In genomic region chr2:159381574-159381973, GRCh38 we compare ENCODE assay signal across 13 cellular contexts.
DNase-seq lines count a peak whose midpoint lies in the region; ATAC-seq and TF ChIP-seq lines count a peak whose summit lies in the region.
"Had no signal": no experiment of that assay in that cellular context is flagged by ENCODE, and none has a peak within 500 bp of the region (broad histone marks: within the 10 kb centered on the region; RNA-seq: fewer than 3 reads in every experiment).

No MANE protein-coding gene starts in this region.

- peak; percentile 90 for ATAC-seq in GM19395 (IDR thresholded peaks at IDR 0.05; ENCODE audit: unreplicated experiment)
- peak; percentile 65 for ATAC-seq in HG03066 (IDR thresholded peaks at IDR 0.05; ENCODE audit: low read depth, unreplicated experiment)
- no peak for ATAC-seq in left lung
- no peak for ATAC-seq in GM19351 (IDR thresholded peaks at IDR 0.05; ENCODE audit: unreplicated experiment)

- DNase-seq in NCI-H187 treated with DMSO at 0.1 percent for 48 hours (lab: John Stamatoyannopoulos, UW) (peak; percentile 6), left lung (no peak), CD1c-positive myeloid dendritic cell (ENCODE audit: extremely low spot score) (no peak)
- DNase-seq in activated T-cell treated with anti-CD3 and anti-CD28 coated beads, Interleukin-2, amount 50 U/mL, for 24 hours = no peak
- DNase-seq: activated B cell treated with CpG ODN at 0.5 μM for 24 hours, naive B cell, NCI-H1048, NCI-H524 treated with DMSO at 0.1 percent for 48 hours, uterus had no signal

- H3K27me3 ChIP-seq in left lung = no peaks in the 10 kb centered on the region
- H3K27me3 ChIP-seq: uterus had no signal

- intact Hi-C loops in left lung (cut with DNase I) = no loop called here

- H3K36me3 ChIP-seq in left lung = peaks cover 0 to 52% of the 10 kb centered on the region in 2 donors
- H3K36me3 ChIP-seq: uterus had no signal

- no peaks in the 10 kb centered on the region for H3K4me1 Mint-ChIP-seq in activated T-cell treated with anti-CD3 and anti-CD28 coated beads, Interleukin-2, amount 50 U/mL, for 24 hours (ENCODE audit: low read depth)
- H3K4me1 Mint-ChIP-seq: activated B cell treated with CpG ODN at 0.5 μM for 24 hours had no signal

- no peaks in the 10 kb centered on the region for H3K9me3 Mint-ChIP-seq in activated T-cell treated with anti-CD3 and anti-CD28 coated beads, Interleukin-2, amount 50 U/mL, for 24 hours
- H3K9me3 Mint-ChIP-seq: activated B cell treated with CpG ODN at 0.5 μM for 24 hours, naive B cell had no signal

- no peak overlapping the region for H3K27ac ChIP-seq in left lung
- H3K27ac ChIP-seq: uterus had no signal

- H3K4me3 Mint-ChIP-seq in activated T-cell treated with anti-CD3 and anti-CD28 coated beads, Interleukin-2, amount 50 U/mL, for 24 hours = no peak overlapping the region
- H3K4me3 Mint-ChIP-seq: activated B cell treated with CpG ODN at 0.5 μM for 24 hours, naive B cell had no signal

- H3K9me3 ChIP-seq in left lung = no peaks in the 10 kb centered on the region
- H3K9me3 ChIP-seq: uterus had no signal

- H3K4me1 ChIP-seq in left lung = no peaks in the 10 kb centered on the region
- H3K4me1 ChIP-seq: uterus had no signal

- no peaks in the 10 kb centered on the region for H3K27me3 Mint-ChIP-seq in activated T-cell treated with anti-CD3 and anti-CD28 coated beads, Interleukin-2, amount 50 U/mL, for 24 hours
- H3K27me3 Mint-ChIP-seq: activated B cell treated with CpG ODN at 0.5 μM for 24 hours, naive B cell had no signal

- H3K4me3 ChIP-seq in left lung = no peak overlapping the region
- H3K4me3 ChIP-seq: smooth muscle cell, uterus had no signal

- no peak for TF ChIP-seq CTCF in left lung (IDR thresholded peaks at IDR 0.05)

- no peak overlapping the region for H3K27ac Mint-ChIP-seq in activated T-cell treated with anti-CD3 and anti-CD28 coated beads, Interleukin-2, amount 50 U/mL, for 24 hours
- H3K27ac Mint-ChIP-seq: activated B cell treated with CpG ODN at 0.5 μM for 24 hours, naive B cell had no signal

- H3K36me3 Mint-ChIP-seq in activated T-cell treated with anti-CD3 and anti-CD28 coated beads, Interleukin-2, amount 50 U/mL, for 24 hours (ENCODE audit: low read depth) = peaks cover 3% of the 10 kb centered on the region

Comparison
In these comparisons a context has a peak if more than half of its experiments do, and no peak if none do; other contexts are left out.
1. ATAC-seq: peak in GM19395 (single experiment) and HG03066 (single experiment); none in left lung (single experiment) and GM19351 (single experiment).